ENCODE assay signal across 13 cellular contexts in the genomic region with DNA sequence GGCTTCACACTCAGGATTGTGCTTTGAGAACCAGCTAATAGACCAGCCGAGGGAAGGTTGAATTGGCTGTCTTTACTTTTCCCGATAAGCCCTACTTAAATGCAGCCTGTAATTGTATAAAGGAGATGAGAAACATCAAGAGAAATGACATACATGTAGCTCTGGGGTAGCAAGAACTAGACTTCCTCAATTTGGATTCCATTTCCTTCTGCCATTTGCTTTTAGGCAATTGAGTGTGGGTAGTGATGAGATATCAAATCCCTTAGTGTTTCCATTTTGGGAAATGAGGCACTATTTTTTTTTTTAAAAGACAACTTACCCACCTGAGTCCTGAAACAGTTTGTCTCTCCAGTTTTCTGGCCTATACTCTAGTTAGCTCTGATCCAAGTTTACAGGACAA. TPM values are rescaled to one million over a fixed set of nuclear protein-coding genes. Genes with fewer than 3 reads are reported as not detected.
DNase-seq lines count a peak whose midpoint lies in the region; ATAC-seq, FAIRE-seq and TF ChIP-seq lines count a peak whose summit lies in the region.
"Had no signal": no experiment of that assay in that cellular context is flagged by ENCODE, and none has a peak within 500 bp of the region (broad histone marks: within the 10 kb centered on the region; RNA-seq: fewer than 3 reads in every experiment).

No MANE protein-coding gene starts in this region.

- H3K36me3 ChIP-seq in KMS-11 (ENCODE audit: insufficient read depth) (no peaks in the 10 kb centered on the region), astrocyte (ENCODE audit: insufficient read depth, low read length) (peaks cover 6% of the 10 kb centered on the region), rectal smooth muscle tissue (ENCODE audit: control insufficient read depth, insufficient read depth, low read length) (no peaks in the 10 kb centered on the region)

- H4K20me1 ChIP-seq in KMS-11 (ENCODE audit: insufficient read depth) = no peaks in the 10 kb centered on the region
- H4K20me1 ChIP-seq in astrocyte (ENCODE audit: insufficient read depth, low read length) = peaks cover 21% of the 10 kb centered on the region

- no peak for FAIRE-seq in astrocyte (lab: Jason Lieb, UNC)
- FAIRE-seq: endometrium had no signal

- H3K27ac Mint-ChIP-seq in astrocyte (ENCODE audit: unreplicated experiment) = no peak overlapping the region
- H3K27ac Mint-ChIP-seq: activated naive CD4-positive, alpha-beta T cell treated with anti-CD3 and anti-CD28 coated beads for 36 hours had no signal

- H3K79me2 ChIP-seq in KMS-11 (ENCODE audit: insufficient read depth, low read depth) (peaks cover 31% of the 10 kb centered on the region), astrocyte (ENCODE audit: insufficient read depth, low read length) (peaks cover 25% of the 10 kb centered on the region)

- ATAC-seq in HG03342 (IDR thresholded peaks at IDR 0.05; ENCODE audit: unreplicated experiment) = no peak
- no peak for ATAC-seq in sciatic nerve
- ATAC-seq: activated CD4-positive, CD25-positive, alpha-beta regulatory T cell treated with anti-CD3 and anti-CD28 coated beads, Interleukin-2, amount 50 U/mL, for 24 hours had no signal

- no peaks in the 10 kb centered on the region for H3K9me3 Mint-ChIP-seq in astrocyte (ENCODE audit: unreplicated experiment)
- H3K9me3 Mint-ChIP-seq: activated naive CD4-positive, alpha-beta T cell treated with anti-CD3 and anti-CD28 coated beads for 36 hours had no signal

- peak overlapping the region; percentile 97; the same call in 1 of the 2 replicates for H3K27ac ChIP-seq in KMS-11
- H3K27ac ChIP-seq in astrocyte (ENCODE audit: low read depth, low read length) = no peak overlapping the region
- H3K27ac ChIP-seq in rectal smooth muscle tissue (ENCODE audit: low read depth, low read length) = peak overlapping the region; percentile 98

- H3K9ac ChIP-seq in KMS-11 (peak overlapping the region; percentile 62; the same call in 1 of the 2 replicates), astrocyte (ENCODE audit: low read length) (no peak overlapping the region), rectal smooth muscle tissue (ENCODE audit: low read length) (no peak overlapping the region)

- H3K27me3 ChIP-seq in KMS-11 (ENCODE audit: insufficient read depth, low read depth) = no peaks in the 10 kb centered on the region
- no peaks in the 10 kb centered on the region for H3K27me3 ChIP-seq in astrocyte (ENCODE audit: insufficient read depth, low read length)
- no peaks in the 10 kb centered on the region for H3K27me3 ChIP-seq in rectal smooth muscle tissue (ENCODE audit: control insufficient read depth, insufficient read depth, low read length)

- peaks cover 6% of the 10 kb centered on the region for H3K36me3 Mint-ChIP-seq in astrocyte (ENCODE audit: low read depth, unreplicated experiment)

- H3K9me3 ChIP-seq in astrocyte (ENCODE audit: insufficient read depth, low read depth, low read length) = no peaks in the 10 kb centered on the region

- TF ChIP-seq CTCF in KMS-11 (conservative IDR thresholded peaks at IDR 0.05; ENCODE audit: low read depth, low read length) (no peak), astrocyte (IDR thresholded peaks at IDR 0.05; ENCODE audit: insufficient read depth, low read depth, low read length) (no peak)

- H3K4me3 ChIP-seq in KMS-11 (IDR thresholded peaks at IDR 0.05; ENCODE audit: insufficient read depth, low read depth, low read length) (no peak overlapping the region), astrocyte (ENCODE audit: insufficient read depth, low read depth, low read length) (no peak overlapping the region), rectal smooth muscle tissue (ENCODE audit: low read length) (peak overlapping the region; percentile 67)

- intact Hi-C loops in sciatic nerve (cut with DNase I) = loop anchor here (5.0 kb wide), 1 partner anchor 1058 kb away; no protein-coding TSS in a partner anchor

- H2AFZ ChIP-seq in KMS-11 (ENCODE audit: low read depth) = no peak overlapping the region
- H2AFZ ChIP-seq in astrocyte (ENCODE audit: low read depth, low read length) = no peak overlapping the region

- H3K4me1 ChIP-seq in KMS-11 (ENCODE audit: low read depth, poor library complexity, severe bottlenecking) (peaks cover 69% of the 10 kb centered on the region), astrocyte (ENCODE audit: insufficient read depth, low read length) (peaks cover 45% of the 10 kb centered on the region), rectal smooth muscle tissue (ENCODE audit: control insufficient read depth, insufficient read depth, low read length) (peaks cover 36% of the 10 kb centered on the region)

- no peak for DNase-seq in astrocyte (ENCODE audit: low read depth)
- no peak for DNase-seq in 8988T
- DNase-seq in sciatic nerve (ENCODE audit: low spot score) = no peak
- DNase-seq: activated naive CD4-positive, alpha-beta T cell treated with anti-CD3 and anti-CD28 coated beads for 36 hours; Kasumi-1; kidney glomerular epithelial cell; NCI-H748 treated with DMSO at 0.1 percent for 48 hours; stimulated activated CD4-positive, alpha-beta T cell treated with anti-CD3 and anti-CD28 coated beads, Interleukin-12 subunit alpha, Interleukin-12 subunit beta, amount 100 ng/mL, for 4 hours had no signal

- H3K27me3 Mint-ChIP-seq in astrocyte (ENCODE audit: low read depth, unreplicated experiment) = no peaks in the 10 kb centered on the region

- H3K4me2 ChIP-seq in KMS-11 (peak overlapping the region; percentile 99), astrocyte (ENCODE audit: low read length) (peak overlapping the region; percentile 86)

- peak overlapping the region; percentile 91 for H3K4me3 Mint-ChIP-seq in astrocyte (ENCODE audit: unreplicated experiment)

- peaks cover 62% of the 10 kb centered on the region for H3K4me1 Mint-ChIP-seq in astrocyte (ENCODE audit: low read depth, unreplicated experiment)

RNA-seq across cellular contexts. Expression of a gene that starts 2.2 kb away (rescaled TPM):
- 39.2 and 41.2 TPM in 2 replicates for total RNA-seq in astrocyte
- total RNA-seq in sciatic nerve = 25.5 TPM

RNA-seq across cellular contexts. Expression of a gene that starts 15.0 kb away (rescaled TPM):
- 9.8 and 10.1 TPM in 2 replicates for total RNA-seq in astrocyte
- total RNA-seq in sciatic nerve = 37.8 TPM

RNA-seq across cellular contexts. Expression of a gene that starts 18.0 kb away (rescaled TPM):
- total RNA-seq in astrocyte (1.7 and 3.7 TPM in 2 replicates), sciatic nerve (43.4 TPM)

RNA-seq across cellular contexts. Expression of a gene that starts 25.1 kb away (rescaled TPM):
- total RNA-seq in astrocyte = not detected in 2 replicates
- not detected for total RNA-seq in sciatic nerve
- total RNA-seq: activated naive CD4-positive, alpha-beta T cell treated with anti-CD3 and anti-CD28 coated beads for 36 hours had no signal

RNA-seq across cellular contexts. Expression of a gene that starts 32.3 kb away (rescaled TPM):
- total RNA-seq in astrocyte (1.5 and 3.7 TPM in 2 replicates), sciatic nerve (2.1 TPM)
